1 cellular context compared by ENCODE assay signal in genomic region chr7:48097511-48098231, GRCh38.
TF ChIP-seq lines count a peak whose summit lies in the region.

No MANE protein-coding gene starts in this region.

TF ChIP-seq in GM12878, 131 proteins besides CTCF, POLR2A, EP300 and RAD21:
- TF ChIP-seq NKRF (conservative IDR thresholded peaks at IDR 0.05) (no peak), SREBF1 (IDR thresholded peaks at IDR 0.05; ENCODE audit: low read length) (no peak), ZNF384 (IDR thresholded peaks at IDR 0.05; ENCODE audit: borderline replicate concordance, low read depth, low read length) (no peak), CBX5 (IDR thresholded peaks at IDR 0.05; ENCODE audit: low read depth) (no peak)
